In genomic region chr2:20229322-20230201, GRCh38 we compare ENCODE assay signal across 18 cellular contexts. TPM values are rescaled to one million over a fixed set of nuclear protein-coding genes. Genes with fewer than 3 reads are reported as not detected.
A peak's percentile ranks its signal among the peaks of the same experiment; 100 is the strongest.
DNase-seq lines count a peak whose midpoint lies in the region; TF ChIP-seq lines count a peak whose summit lies in the region.
"Had no signal": no experiment of that assay in that cellular context is flagged by ENCODE, and none has a peak within 500 bp of the region (broad histone marks: within the 10 kb centered on the region; RNA-seq: fewer than 3 reads in every experiment).

No MANE protein-coding gene starts in this region.

- H3K27ac ChIP-seq in H9 (ENCODE audit: insufficient read length, low read depth, low read length) (no peak overlapping the region), coronary artery (no peak overlapping the region), mesenchymal stem cell (ENCODE audit: low read length, poor library complexity, severe bottlenecking) (no peak overlapping the region), caudate nucleus (ENCODE audit: low read depth, low read length) (no peak overlapping the region)
- H3K27ac ChIP-seq: thyroid gland had no signal

- no peaks in the 10 kb centered on the region for H3K79me2 ChIP-seq in H9 (ENCODE audit: insufficient read depth, low read length)

- no peak overlapping the region for H2BK20ac ChIP-seq in H9 (ENCODE audit: low read depth, low read length, poor library complexity, severe bottlenecking)

- peaks cover 0 to 4% of the 10 kb centered on the region in 2 experiments; a peak in 2 of 5 replicates for H3K9me3 Mint-ChIP-seq in H9

- no peak overlapping the region for H3T11ph ChIP-seq in H9 (ENCODE audit: low read length)

- H3K9ac ChIP-seq in H9 (ENCODE audit: extremely low read depth, insufficient read length, low read length): no peak overlapping the region
- H3K9ac ChIP-seq in mesenchymal stem cell (ENCODE audit: low read length): peak overlapping the region; percentile 11

- no peak overlapping the region for H4K8ac ChIP-seq in H9 (replicated peaks; ENCODE audit: insufficient read length, low read depth, low read length)
- H4K8ac ChIP-seq in mesenchymal stem cell (ENCODE audit: low read length): no peak overlapping the region

- H2BK120ac ChIP-seq in H9 (ENCODE audit: low read depth, low read length, poor library complexity, severe bottlenecking) (no peak overlapping the region), mesenchymal stem cell (ENCODE audit: low read depth, low read length) (no peak overlapping the region)

- H2AK5ac ChIP-seq in H9 (ENCODE audit: insufficient read length, low read length) (no peak overlapping the region), mesenchymal stem cell (ENCODE audit: low read length, severe bottlenecking) (no peak overlapping the region)

- no peaks in the 10 kb centered on the region for H3K36me3 Mint-ChIP-seq in H9 (ENCODE audit: insufficient read depth in 1 of 3, low read depth in 3 of 3)

- H3K79me1 ChIP-seq in H9 (ENCODE audit: insufficient read depth, low read depth, low read length, poor library complexity, severe bottlenecking): no peaks in the 10 kb centered on the region
- no peaks in the 10 kb centered on the region for H3K79me1 ChIP-seq in mesenchymal stem cell (replicated peaks; ENCODE audit: low read length, poor library complexity, severe bottlenecking)

- H3K4me3 ChIP-seq in coronary artery (no peak overlapping the region), mesenchymal stem cell (ENCODE audit: insufficient read depth in 1 of 2, low read depth in 1 of 2, low read length in 2 of 2) (peak overlapping the region in 1 of 2 experiments; percentile 24)
- H3K4me3 ChIP-seq: esophagus squamous epithelium, lung, thyroid gland had no signal

- no peak overlapping the region for H3K14ac ChIP-seq in H9 (ENCODE audit: insufficient read depth, low read length)
- H3K14ac ChIP-seq in mesenchymal stem cell (ENCODE audit: low read length in 2 of 2): no peak overlapping the region

- H3K23ac ChIP-seq in H9 (ENCODE audit: insufficient read length, low read depth, low read length): no peak overlapping the region
- no peak overlapping the region for H3K23ac ChIP-seq in mesenchymal stem cell (ENCODE audit: low read length in 2 of 2)

- H2BK12ac ChIP-seq in H9 (ENCODE audit: insufficient read length, low read depth, low read length) (no peak overlapping the region), mesenchymal stem cell (ENCODE audit: low read length in 2 of 2) (no peak overlapping the region)

- H3K27me3 Mint-ChIP-seq in H9 (ENCODE audit: low read depth): peaks cover 26% of the 10 kb centered on the region

- H3K27me3 ChIP-seq in H9 (ENCODE audit: insufficient read depth, low read length): no peaks in the 10 kb centered on the region
- no peaks in the 10 kb centered on the region for H3K27me3 ChIP-seq in mesenchymal stem cell (ENCODE audit: control insufficient read depth in 1 of 2, insufficient read depth in 1 of 2, low read length in 2 of 2)
- H3K27me3 ChIP-seq: thyroid gland had no signal

- no peaks in the 10 kb centered on the region for H3K9me3 ChIP-seq in H9 (ENCODE audit: control insufficient read depth, low read depth, low read length)
- H3K9me3 ChIP-seq in mesenchymal stem cell (ENCODE audit: control insufficient read depth, low read length): no peaks in the 10 kb centered on the region
- H3K9me3 ChIP-seq: esophagus squamous epithelium, thyroid gland had no signal

- TF ChIP-seq CTCF in H9 (conservative IDR thresholded peaks at IDR 0.05) (no peak), coronary artery (IDR thresholded peaks at IDR 0.05) (no peak)

- H3K36me3 ChIP-seq in mesenchymal stem cell (ENCODE audit: control insufficient read depth in 1 of 2, insufficient read depth in 2 of 2, low read depth in 1 of 2, low read length in 2 of 2): no peaks in the 10 kb centered on the region
- H3K36me3 ChIP-seq: esophagus squamous epithelium, thyroid gland had no signal

- no peak overlapping the region for H3K4me2 ChIP-seq in H9 (ENCODE audit: insufficient read depth, insufficient read length, low read length)
- no peak overlapping the region for H3K4me2 ChIP-seq in mesenchymal stem cell (ENCODE audit: low read length, poor library complexity, severe bottlenecking)

- H3K23me2 ChIP-seq in H9 (ENCODE audit: insufficient read length, low read depth, low read length, poor library complexity, severe bottlenecking): no peaks in the 10 kb centered on the region

- H4K20me1 ChIP-seq in H9 (ENCODE audit: control insufficient read depth, insufficient read depth, insufficient read length): no peaks in the 10 kb centered on the region

- DNase-seq in AG20443 (ENCODE audit: low spot score) (peak; percentile 81), H9 (peak; percentile 10), coronary artery (ENCODE audit: low spot score) (peak; percentile 12), mesenchymal stem cell (no peak), DMS79 treated with DMSO at 0.1 percent for 48 hours (lab: John Stamatoyannopoulos, UW) (no peak), caudate nucleus (lab: John Stamatoyannopoulos, UW) (no peak), NOMO-1 (lab: John Stamatoyannopoulos, UW; ENCODE audit: unreplicated experiment in 2 of 2) (no peak), NCI-H748 treated with DMSO at 0.1 percent for 48 hours (lab: John Stamatoyannopoulos, UW) (no peak)
- DNase-seq: activated CD4-positive, alpha-beta T cell treated with anti-CD3 and anti-CD28 coated beads for 36 hours; esophagus squamous epithelium; IMR-90; kidney; NCI-H1694; NCI-H345; stimulated activated naive CD4-positive, alpha-beta T cell; SW 1271; thyroid gland had no signal

- no peak overlapping the region; a peak in 1 of 5 replicates for H3K4me3 Mint-ChIP-seq in H9
- H3K4me3 Mint-ChIP-seq: activated CD4-positive, alpha-beta T cell treated with anti-CD3 and anti-CD28 coated beads for 36 hours had no signal

- no peak overlapping the region for H2BK15ac ChIP-seq in H9 (ENCODE audit: low read depth, low read length)
- no peak overlapping the region for H2BK15ac ChIP-seq in mesenchymal stem cell (ENCODE audit: low read depth, poor library complexity, severe bottlenecking)

- no peak overlapping the region for H4K91ac ChIP-seq in H9 (ENCODE audit: insufficient read length, low read depth, low read length)
- no peak overlapping the region for H4K91ac ChIP-seq in mesenchymal stem cell (ENCODE audit: low read length)

- H3K56ac ChIP-seq in H9 (ENCODE audit: insufficient read length, low read depth, low read length): no peak overlapping the region

- no peak overlapping the region for H2BK5ac ChIP-seq in H9 (ENCODE audit: insufficient read length, low read length)
- H2BK5ac ChIP-seq in mesenchymal stem cell (ENCODE audit: low read depth, low read length, poor library complexity, severe bottlenecking): no peak overlapping the region

- H3K18ac ChIP-seq in H9 (ENCODE audit: insufficient read length, low read depth, low read length) (no peak overlapping the region), mesenchymal stem cell (ENCODE audit: low read depth in 1 of 2, low read length in 2 of 2) (no peak overlapping the region)

- H2AFZ ChIP-seq in H9 (ENCODE audit: low read length): no peak overlapping the region
- no peak overlapping the region for H2AFZ ChIP-seq in mesenchymal stem cell (ENCODE audit: low read depth, low read length)

- H3K4me1 Mint-ChIP-seq in H9: peaks cover 23 to 28% of the 10 kb centered on the region in 2 experiments

- no peak overlapping the region for H4K5ac ChIP-seq in H9 (ENCODE audit: insufficient read length, low read depth, low read length)

- WGBS in H9 (ENCODE audit: extremely low coverage, insufficient read length, low lambda C conversion rate): no CpG with 5 or more reads among the region's 11 CpGs
- WGBS in mesenchymal stem cell: 92% methylated on average over 9 of the region's 11 CpGs

- H3K27ac Mint-ChIP-seq in H9: no peak overlapping the region
- H3K27ac Mint-ChIP-seq: activated CD4-positive, alpha-beta T cell treated with anti-CD3 and anti-CD28 coated beads for 36 hours had no signal

- H3K4ac ChIP-seq in H9 (ENCODE audit: low read depth, low read length) (no peak overlapping the region), mesenchymal stem cell (ENCODE audit: low read depth in 1 of 2, low read length in 2 of 2) (no peak overlapping the region)

- H3K4me1 ChIP-seq in H9 (ENCODE audit: insufficient read depth, low read length): peaks cover 2% of the 10 kb centered on the region; the same call in 1 of the 2 replicates
- peaks cover 14% of the 10 kb centered on the region for H3K4me1 ChIP-seq in mesenchymal stem cell (ENCODE audit: control insufficient read depth, insufficient read depth, low read depth, low read length)

RNA-seq across cellular contexts. Expression of gene SDC1, which starts 4.6 kb away (rescaled TPM):
- total RNA-seq in H9 (2021): 22.3 and 25.1 TPM in 2 replicates
- polyA plus RNA-seq in mesenchymal stem cell (2013, experiment 1 of 2): 8.4 TPM
- 6.9 TPM for polyA plus RNA-seq in mesenchymal stem cell (2013, experiment 2 of 2)

Comparison
In these comparisons a context has a peak if more than half of its experiments do, and no peak if none do; other contexts are left out.
1. DNase-seq: peak in AG20443 (single experiment), H9 (single experiment) and coronary artery (single experiment); none in mesenchymal stem cell (single experiment), DMS79 treated with DMSO at 0.1 percent for 48 hours (single experiment), caudate nucleus (0 of 61), NOMO-1 (0 of 2) and NCI-H748 treated with DMSO at 0.1 percent for 48 hours (single experiment).